20 cellular contexts compared by ENCODE assay signal in the genomic region with DNA sequence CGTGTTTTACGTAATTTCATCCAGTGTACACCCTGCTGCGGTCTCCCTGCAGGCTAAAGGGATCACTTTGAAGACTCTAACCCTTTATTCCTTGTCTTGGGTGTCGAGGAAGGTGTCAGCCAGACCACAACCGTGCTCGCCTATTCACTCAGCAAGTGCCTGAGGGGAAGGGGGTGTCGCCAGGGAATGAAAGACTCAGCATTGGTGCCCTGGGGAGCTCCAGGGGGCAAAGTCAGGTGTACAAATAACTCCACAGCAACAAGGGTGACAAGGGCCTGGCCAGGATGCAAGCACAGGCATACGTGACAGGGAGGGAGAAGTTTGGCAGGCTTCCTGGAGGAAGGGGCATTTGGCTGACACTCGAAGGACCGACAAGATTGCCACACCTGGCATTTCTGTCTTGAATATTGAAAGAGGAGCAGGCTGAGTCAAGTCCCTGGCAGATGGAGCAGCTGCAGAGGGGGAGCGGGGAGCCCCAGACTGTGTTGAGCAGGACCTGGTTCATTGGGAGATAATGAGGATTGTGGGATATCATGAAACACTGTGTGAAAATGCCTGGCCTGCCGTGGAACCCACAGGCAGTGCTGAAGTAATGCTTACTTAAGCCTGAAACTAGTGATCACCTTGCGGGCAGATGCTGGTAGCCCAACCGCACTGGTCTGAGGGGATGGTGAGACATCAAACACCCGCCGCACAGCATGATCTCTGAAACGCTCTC.
DNase-seq lines count a peak whose midpoint lies in the region; FAIRE-seq and TF ChIP-seq lines count a peak whose summit lies in the region.
"Had no signal": no experiment of that assay in that cellular context is flagged by ENCODE, and none has a peak within 500 bp of the region (broad histone marks: within the 10 kb centered on the region; RNA-seq: fewer than 3 reads in every experiment).

No MANE protein-coding gene starts in this region.

- H3K4me3 ChIP-seq in WERI-Rb-1 (ENCODE audit: low read depth, low read length), result no peak overlapping the region
- no peak overlapping the region for H3K4me3 ChIP-seq in testis
- no peak overlapping the region for H3K4me3 ChIP-seq in small intestine (ENCODE audit: low read depth in 1 of 2, low read length in 2 of 2)
- H3K4me3 ChIP-seq: transverse colon had no signal

- DNase-seq in NCI-H146 (lab: John Stamatoyannopoulos, UW) (peak; percentile 19), NCI-H146 treated with DMSO at 0.1 percent for 48 hours (lab: John Stamatoyannopoulos, UW; ENCODE audit: unreplicated experiment) (no peak), WERI-Rb-1 (peak; percentile 37), myocyte (ENCODE audit: low read depth) (peak; percentile 90), testis (no peak), small intestine (no peak)
- DNase-seq in activated T-cell treated with anti-CD3 and anti-CD28 coated beads, Interleukin-2, amount 50 U/mL, for 1 hour, result no peak
- DNase-seq in NK-92 treated with Interleukin-12 subunit alpha and Interleukin-12 subunit beta, amount 100 ng/mL, for 24 hours (lab: John Stamatoyannopoulos, UW), result no peak
- DNase-seq: activated CD4-positive, alpha-beta T cell treated with anti-CD3 and anti-CD28 coated beads for 48 hours; activated CD8-positive, alpha-beta memory T cell treated with anti-CD3 and anti-CD28 coated beads, Interleukin-2, amount 50 U/mL, for 48 hours; activated effector memory CD4-positive, alpha-beta T cell treated with anti-CD3 and anti-CD28 coated beads, Interleukin-2, amount 50 U/mL, for 16 hours; amniotic stem cell; BE2C; Calu3; GOT3; NCI-H1436; NCI-H2227 treated with DMSO at 0.1 percent for 48 hours; T-cell; transverse colon had no signal

- H3K36me3 ChIP-seq in WERI-Rb-1, result no peaks in the 10 kb centered on the region
- no peaks in the 10 kb centered on the region for H3K36me3 ChIP-seq in testis (ENCODE audit: low read depth, missing control alignments)
- H3K36me3 ChIP-seq in small intestine (ENCODE audit: control insufficient read depth in 2 of 2, insufficient read depth in 2 of 2, low read length in 2 of 2), result no peaks in the 10 kb centered on the region
- H3K36me3 ChIP-seq: BE2C, transverse colon had no signal

- WGBS in testis, 2 donors, result 89 to 91% methylated on average over 15 to 17 of the region's 17 CpGs
- 79 to 90% (median 80%) methylated on average over 17 of the region's 17 CpGs for WGBS in small intestine, 3 donors

- H3K4me1 ChIP-seq in testis (peaks cover 27% of the 10 kb centered on the region), small intestine (ENCODE audit: control insufficient read depth in 2 of 2, insufficient read depth in 1 of 2, low read depth in 1 of 2, low read length in 1 of 2) (no peaks in the 10 kb centered on the region)
- H3K4me1 ChIP-seq: transverse colon had no signal

- no peak for TF ChIP-seq POLR2A in testis (IDR thresholded peaks at IDR 0.05)

- no peak for FAIRE-seq in small intestine (lab: Jason Lieb, UNC)

- intact Hi-C loops in testis (cut with DNase I; ENCODE audit: low total_unique reads), result no loop called here

- TF ChIP-seq CTCF in WERI-Rb-1 (IDR thresholded peaks at IDR 0.05; ENCODE audit: low read depth, low read length) (no peak), testis (IDR thresholded peaks at IDR 0.05) (no peak)

- no peaks in the 10 kb centered on the region for H3K27me3 ChIP-seq in WERI-Rb-1 (ENCODE audit: insufficient read depth, low read depth, severe bottlenecking)
- H3K27me3 ChIP-seq in testis, result no peaks in the 10 kb centered on the region
- no peaks in the 10 kb centered on the region for H3K27me3 ChIP-seq in small intestine (ENCODE audit: control insufficient read depth in 2 of 2, insufficient read depth in 2 of 2, low read length in 2 of 2)
- H3K27me3 ChIP-seq: BE2C, transverse colon had no signal

- H3K9me3 ChIP-seq in WERI-Rb-1 (ENCODE audit: severe bottlenecking) (peaks cover 2% of the 10 kb centered on the region), testis (no peaks in the 10 kb centered on the region), small intestine (ENCODE audit: control insufficient read depth, low read depth) (no peaks in the 10 kb centered on the region)
- H3K9me3 ChIP-seq: BE2C, transverse colon had no signal

- H3K27ac ChIP-seq in WERI-Rb-1 (peak overlapping the region; percentile 81), testis (peak overlapping the region; percentile 82 to 89), small intestine (ENCODE audit: low read depth in 1 of 2, low read length in 1 of 2) (no peak overlapping the region)
- H3K27ac ChIP-seq: 22Rv1, transverse colon had no signal

Comparison
In these comparisons a context has a peak if more than half of its experiments do, and no peak if none do; other contexts are left out.
1. DNase-seq: peak in NCI-H146 (single experiment), WERI-Rb-1 (single experiment) and myocyte (single experiment); none in NCI-H146 treated with DMSO at 0.1 percent for 48 hours (single experiment), testis (single experiment), activated T-cell treated with anti-CD3 and anti-CD28 coated beads, Interleukin-2, amount 50 U/mL, for 1 hour (single experiment), small intestine (single experiment) and NK-92 treated with Interleukin-12 subunit alpha and Interleukin-12 subunit beta, amount 100 ng/mL, for 24 hours (single experiment).
2. H3K27ac ChIP-seq: peak in WERI-Rb-1 (single experiment) and testis (2 of 2); none in small intestine (0 of 2).